In the genomic region with DNA sequence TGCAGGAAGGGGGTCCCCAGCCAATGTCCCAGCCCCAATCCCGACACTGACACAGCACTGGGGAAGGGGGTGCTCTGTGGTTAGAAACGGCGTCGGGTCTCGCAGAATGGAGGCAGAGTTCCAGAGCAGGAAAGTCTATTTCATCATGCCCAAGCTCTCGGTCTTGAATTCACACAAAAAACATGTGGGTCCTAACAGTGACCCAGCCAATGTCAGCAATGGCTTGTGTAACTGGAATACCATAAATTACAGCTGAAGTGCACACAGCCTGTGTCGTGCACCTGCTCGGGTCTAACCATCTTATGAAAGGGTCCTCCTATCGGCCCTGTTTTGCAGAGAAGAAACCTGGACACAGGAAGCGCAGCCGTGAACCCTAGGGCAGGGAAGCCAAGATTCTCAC, we compare ENCODE assay signal across 20 cellular contexts.
"Had no signal": no experiment of that assay in that cellular context is flagged by ENCODE, and none has a peak within 500 bp of the region (broad histone marks: within the 10 kb centered on the region; RNA-seq: fewer than 3 reads in every experiment).

No MANE protein-coding gene starts in this region.

- H3K27ac ChIP-seq: heart left ventricle, lower lobe of right lung, thoracic aorta had no signal

- DNase-seq: activated B cell treated with CpG ODN at 0.5 μM for 24 hours; activated CD4-positive, alpha-beta memory T cell treated with anti-CD3 and anti-CD28 coated beads for 36 hours; activated CD4-positive, alpha-beta T cell treated with anti-CD3 and anti-CD28 coated beads for 4 hours; activated naive CD4-positive, alpha-beta T cell treated with anti-CD3 and anti-CD28 coated beads, Interleukin-2, amount 50 U/mL, for 16 hours; activated naive CD8-positive, alpha-beta T cell treated with anti-CD3 and anti-CD28 coated beads, Interleukin-2, amount 50 U/mL, for 24 hours; activated T-cell treated with anti-CD3 and anti-CD28 coated beads for 4 hours; cerebellar nuclear complex; effector CD4-positive, alpha-beta T cell; heart left ventricle; left colon; lower lobe of right lung; mesendoderm; mucosa of descending colon; nucleus accumbens; posterior cingulate gyrus; small intestine; stimulated activated CD4-positive, alpha-beta T cell treated with anti-CD3 and anti-CD28 coated beads, Interleukin-15, amount 100 ng/mL, for 24 hours; T-helper 17 cell had no signal

- H3K9me3 ChIP-seq: heart left ventricle, lower lobe of right lung, mucosa of descending colon, thoracic aorta had no signal

- H3K4me3 ChIP-seq: heart left ventricle, lower lobe of right lung, mucosa of descending colon, thoracic aorta had no signal

- ATAC-seq: activated naive CD8-positive, alpha-beta T cell treated with anti-CD3 and anti-CD28 coated beads, Interleukin-2, amount 50 U/mL, for 24 hours; heart left ventricle; left colon; lower lobe of right lung; mucosa of descending colon; sciatic nerve; T-helper 17 cell had no signal

- H3K4me1 ChIP-seq: heart left ventricle, lower lobe of right lung had no signal

- H3K36me3 ChIP-seq: heart left ventricle, lower lobe of right lung, thoracic aorta had no signal
